In genomic region chr9:88651682-88652633, GRCh38 we compare ENCODE assay signal across 9 cellular contexts.
DNase-seq lines count a peak whose midpoint lies in the region; ATAC-seq, FAIRE-seq and TF ChIP-seq lines count a peak whose summit lies in the region.
"Had no signal": no experiment of that assay in that cellular context is flagged by ENCODE, and none has a peak within 500 bp of the region (broad histone marks: within the 10 kb centered on the region; RNA-seq: fewer than 3 reads in every experiment).

No MANE protein-coding gene starts in this region.

- WGBS in endodermal cell (ENCODE audit: insufficient coverage in 1 of 2, insufficient read length in 1 of 2), 2 experiments = 89 to 94% methylated on average over 8 to 10 of the region's 10 CpGs

- H4K20me1 ChIP-seq in keratinocyte (ENCODE audit: control insufficient read depth, extremely low read depth, insufficient read depth, low read length) = no peaks in the 10 kb centered on the region

- peaks cover 60% of the 10 kb centered on the region for H3K4me1 Mint-ChIP-seq in HFFc6 (ENCODE audit: low read depth)
- no peaks in the 10 kb centered on the region for H3K4me1 Mint-ChIP-seq in endodermal cell
- H3K4me1 Mint-ChIP-seq in activated CD8-positive, alpha-beta memory T cell treated with anti-CD3 and anti-CD28 coated beads, Interleukin-2, amount 10 ng/mL, durations not matched to agents 7 days and 5 days = no peaks in the 10 kb centered on the region

- H3K27me3 Mint-ChIP-seq in HFFc6 (ENCODE audit: insufficient read depth) (no peaks in the 10 kb centered on the region; the same call in 1 of the 2 replicates), endodermal cell (ENCODE audit: insufficient read depth) (no peaks in the 10 kb centered on the region)
- H3K27me3 Mint-ChIP-seq in activated CD8-positive, alpha-beta memory T cell treated with anti-CD3 and anti-CD28 coated beads, Interleukin-2, amount 10 ng/mL, durations not matched to agents 7 days and 5 days = peaks cover 12% of the 10 kb centered on the region

- dilution Hi-C loops in keratinocyte (cut with MboI; ENCODE audit: extremely low pct_ligation_motif_present, low sequenced_read_pairs) = no loop called here

- H3K9me3 Mint-ChIP-seq in HFFc6 (no peaks in the 10 kb centered on the region), endodermal cell (peaks cover 4% of the 10 kb centered on the region)
- H3K9me3 Mint-ChIP-seq in activated CD8-positive, alpha-beta memory T cell treated with anti-CD3 and anti-CD28 coated beads, Interleukin-2, amount 10 ng/mL, durations not matched to agents 7 days and 5 days (ENCODE audit: low read depth) = no peaks in the 10 kb centered on the region

- no peaks in the 10 kb centered on the region for H3K27me3 ChIP-seq in keratinocyte (ENCODE audit: control insufficient read depth, extremely low read depth, insufficient read depth, low read length)
- no peaks in the 10 kb centered on the region for H3K27me3 ChIP-seq in endodermal cell (ENCODE audit: control insufficient read depth, insufficient read depth, low read length, poor library complexity, severe bottlenecking)

- H3K27ac ChIP-seq in keratinocyte (ENCODE audit: control insufficient read depth, insufficient read depth, low read length) (peak overlapping the region; percentile 67), endodermal cell (ENCODE audit: low read depth, low read length) (no peak overlapping the region)

- peak; percentile 97 for FAIRE-seq in keratinocyte (lab: Jason Lieb, UNC)

- H2AFZ ChIP-seq in keratinocyte (ENCODE audit: control insufficient read depth, low read length) = peak overlapping the region; percentile 74

- no peaks in the 10 kb centered on the region for H3K79me2 ChIP-seq in keratinocyte (ENCODE audit: control insufficient read depth, insufficient read depth, low read length)

- H3K4me3 ChIP-seq in keratinocyte (ENCODE audit: control insufficient read depth in 2 of 3, extremely low read depth in 1 of 3, insufficient read depth in 2 of 3, low read depth in 1 of 3, low read length in 3 of 3) (peak overlapping the region in 2 of 3 experiments; percentile 26 to 43), endodermal cell (ENCODE audit: low read length) (no peak overlapping the region)

- H3K36me3 Mint-ChIP-seq in HFFc6 (ENCODE audit: low read depth) (peaks cover 6% of the 10 kb centered on the region; the same call in 1 of the 2 replicates), endodermal cell (ENCODE audit: low read depth) (no peaks in the 10 kb centered on the region)
- H3K36me3 Mint-ChIP-seq in activated CD8-positive, alpha-beta memory T cell treated with anti-CD3 and anti-CD28 coated beads, Interleukin-2, amount 10 ng/mL, durations not matched to agents 7 days and 5 days = no peaks in the 10 kb centered on the region

- ATAC-seq in activated CD8-positive, alpha-beta memory T cell treated with anti-CD3 and anti-CD28 coated beads, Interleukin-2, amount 10 ng/mL, durations not matched to agents 7 days and 5 days = no peak

- H3K4me3 Mint-ChIP-seq in HFFc6 (peak overlapping the region; percentile 86), endodermal cell (no peak overlapping the region)
- H3K4me3 Mint-ChIP-seq in activated CD8-positive, alpha-beta memory T cell treated with anti-CD3 and anti-CD28 coated beads, Interleukin-2, amount 10 ng/mL, durations not matched to agents 7 days and 5 days = no peak overlapping the region

- H3K9me3 ChIP-seq in keratinocyte (ENCODE audit: control insufficient read depth, low read depth, low read length) = no peaks in the 10 kb centered on the region
- H3K9me3 ChIP-seq in endodermal cell (ENCODE audit: control insufficient read depth, low read length) = no peaks in the 10 kb centered on the region

- no peaks in the 10 kb centered on the region for H3K9me1 ChIP-seq in keratinocyte (ENCODE audit: control insufficient read depth, extremely low read depth, insufficient read depth, low read length)

- H3K27ac Mint-ChIP-seq in HFFc6 = peak overlapping the region; percentile 94
- no peak overlapping the region for H3K27ac Mint-ChIP-seq in endodermal cell
- H3K27ac Mint-ChIP-seq in activated CD8-positive, alpha-beta memory T cell treated with anti-CD3 and anti-CD28 coated beads, Interleukin-2, amount 10 ng/mL, durations not matched to agents 7 days and 5 days = no peak overlapping the region

- H3K4me1 ChIP-seq in keratinocyte (ENCODE audit: control insufficient read depth, extremely low read depth, insufficient read depth, low read length) (peaks cover 22% of the 10 kb centered on the region), endodermal cell (ENCODE audit: control insufficient read depth, insufficient read depth, low read length) (no peaks in the 10 kb centered on the region)

- peak; percentile 50 for TF ChIP-seq CTCF in HFFc6 (IDR thresholded peaks at IDR 0.05)
- peak; percentile 30 to 46 (median 45) for TF ChIP-seq CTCF in keratinocyte (optimal IDR thresholded peaks at IDR 0.05 in 1 of 3, IDR thresholded peaks at IDR 0.05 in 1 of 3, conservative IDR thresholded peaks at IDR 0.05 in 1 of 3; ENCODE audit: extremely low read depth in 1 of 3, insufficient read depth in 2 of 3, low read length in 3 of 3)
- no peak for TF ChIP-seq CTCF in endodermal cell (conservative IDR thresholded peaks at IDR 0.05)

- H3K36me3 ChIP-seq in keratinocyte (ENCODE audit: control insufficient read depth in 2 of 2, extremely low read depth in 1 of 2, insufficient read depth in 2 of 2, low read length in 2 of 2) (no peaks in the 10 kb centered on the region), endodermal cell (ENCODE audit: control insufficient read depth, insufficient read depth, low read length) (no peaks in the 10 kb centered on the region)

- CTCF ChIA-PET in activated CD8-positive, alpha-beta memory T cell treated with anti-CD3 and anti-CD28 coated beads, Interleukin-2, amount 10 ng/mL, durations not matched to agents 7 days and 5 days (lab: Charles Lee) = no interaction called here

- peak overlapping the region; percentile 71 for H3K4me2 ChIP-seq in keratinocyte (ENCODE audit: control insufficient read depth, extremely low read depth, insufficient read depth, low read depth, low read length)

- DNase-seq in HFFc6 (peak; percentile 98), brain pericyte (ENCODE audit: low read depth, low spot score) (peak; percentile 38), keratinocyte (ENCODE audit: low read depth, low spot score) (peak; percentile 88), superior temporal gyrus (ENCODE audit: extremely low spot score) (peak; percentile 79), endodermal cell (no peak), NCI-H526 treated with DMSO at 0.1 percent for 48 hours (lab: John Stamatoyannopoulos, UW) (no peak), SHP77 (lab: John Stamatoyannopoulos, UW) (no peak)
- DNase-seq in activated CD8-positive, alpha-beta memory T cell treated with anti-CD3 and anti-CD28 coated beads, Interleukin-2, amount 10 ng/mL, durations not matched to agents 7 days and 5 days = no peak
- DNase-seq: KG1 had no signal

- H3K9ac ChIP-seq in keratinocyte (ENCODE audit: control insufficient read depth, extremely low read depth, insufficient read depth, low read length) = peak overlapping the region; percentile 49
- H3K9ac ChIP-seq in endodermal cell (ENCODE audit: extremely low read depth, low read length, poor library complexity, severe bottlenecking) = no peak overlapping the region

Comparison
In these comparisons a context has a peak if more than half of its experiments do, and no peak if none do; other contexts are left out.
1. DNase-seq: peak in HFFc6 (single experiment), brain pericyte (single experiment), keratinocyte (single experiment) and superior temporal gyrus (single experiment); none in endodermal cell (single experiment), NCI-H526 treated with DMSO at 0.1 percent for 48 hours (single experiment), SHP77 (0 of 2) and activated CD8-positive, alpha-beta memory T cell treated with anti-CD3 and anti-CD28 coated beads, Interleukin-2, amount 10 ng/mL, durations not matched to agents 7 days and 5 days (single experiment).